Comparison of ENCODE assay signal across 41 cellular contexts in the genomic region with DNA sequence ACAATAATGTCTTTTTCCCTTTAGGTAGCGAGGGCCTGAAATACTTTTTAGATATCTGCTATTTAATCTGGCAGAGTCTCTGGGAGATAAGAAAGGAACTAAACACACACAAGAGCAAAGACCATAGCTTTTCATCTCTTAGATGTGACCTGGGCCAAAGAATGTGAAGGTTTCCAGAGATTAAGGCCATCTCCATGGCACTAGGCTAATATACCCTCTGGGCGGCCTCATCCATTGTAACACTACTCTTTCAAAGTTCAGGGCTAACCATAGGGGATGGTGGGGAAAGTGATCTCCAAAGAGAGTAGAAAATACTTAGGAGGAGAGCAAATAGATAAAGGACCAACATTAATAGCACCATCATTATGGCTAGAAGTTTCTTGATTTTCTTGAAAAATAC.
"Had no signal": no experiment of that assay in that cellular context is flagged by ENCODE, and none has a peak within 500 bp of the region (broad histone marks: within the 10 kb centered on the region; RNA-seq: fewer than 3 reads in every experiment).

No MANE protein-coding gene starts in this region.

- H3K27ac Mint-ChIP-seq: activated naive CD4-positive, alpha-beta T cell treated with anti-CD3 and anti-CD28 coated beads for 36 hours; activated naive CD4-positive, alpha-beta T cell treated with anti-CD3 and anti-CD28 coated beads, Interleukin-2, amount 10 ng/mL, durations not matched to agents 7 days and 5 days; activated naive CD4-positive, alpha-beta T cell treated with anti-CD3 and anti-CD28 coated beads, Interleukin-2, amount 50 U/mL, for 24 hours; activated naive CD4-positive, alpha-beta T cell treated with anti-CD3 and anti-CD28 coated beads, Interleukin-2, amount 50 U/mL, for 72 hours; activated naive CD8-positive, alpha-beta T cell; activated naive CD8-positive, alpha-beta T cell treated with anti-CD3 and anti-CD28 coated beads for 36 hours; activated naive CD8-positive, alpha-beta T cell treated with anti-CD3 and anti-CD28 coated beads, Interleukin-2, amount 10 ng/mL, durations not matched to agents 7 days and 5 days; activated naive CD8-positive, alpha-beta T cell treated with anti-CD3 and anti-CD28 coated beads, Interleukin-2, amount 50 U/mL, for 24 hours; activated T-cell treated with anti-CD3 and anti-CD28 coated beads, Interleukin-2, amount 50 U/mL, for 24 hours; activated T-cell treated with anti-CD3 and anti-CD28 coated beads, Interleukin-2, amount 50 U/mL, for 72 hours; activated T-helper 1 cell treated with anti-CD3 and anti-CD28 coated beads, Interleukin-12 subunit alpha, Interleukin-12 subunit beta, Interleukin-2, Interleukin-4 antibody, amounts not matched to agents 30 ng/mL and 10 ng/mL and 1 ng/mL, durations not matched to agents 14 hours and 24 hours and 36 hours; activated T-helper 17 cell treated with anti-CD3 and anti-CD28 coated beads, Interleukin-2, amount 50 U/mL, for 72 hours; activated T-helper 2 cell treated with anti-CD3 and anti-CD28 coated beads, Interferon-gamma antibody, Interleukin-2, Interleukin-4, amounts not matched to agents 10 μg/mL and 5 μg/mL and 100 μg/mL, durations not matched to agents 14 hours and 24 hours and 36 hours; brain had no signal

- H3K36me3 Mint-ChIP-seq: activated naive CD4-positive, alpha-beta T cell treated with anti-CD3 and anti-CD28 coated beads, Interleukin-2, amount 10 ng/mL, durations not matched to agents 7 days and 5 days; activated naive CD4-positive, alpha-beta T cell treated with anti-CD3 and anti-CD28 coated beads, Interleukin-2, amount 50 U/mL, for 24 hours; activated naive CD4-positive, alpha-beta T cell treated with anti-CD3 and anti-CD28 coated beads, Interleukin-2, amount 50 U/mL, for 72 hours; activated naive CD8-positive, alpha-beta T cell; activated naive CD8-positive, alpha-beta T cell treated with anti-CD3 and anti-CD28 coated beads for 36 hours; activated naive CD8-positive, alpha-beta T cell treated with anti-CD3 and anti-CD28 coated beads, Interleukin-2, amount 10 ng/mL, durations not matched to agents 7 days and 5 days; brain had no signal

- DNase-seq: activated effector memory CD4-positive, alpha-beta T cell treated with anti-CD3 and anti-CD28 coated beads, Interleukin-2, amount 50 U/mL, for 16 hours; activated effector memory CD4-positive, alpha-beta T cell treated with Interleukin-2 at 50 U/mL for 16 hours; activated gamma-delta T cell; activated gamma-delta T cell treated with Interleukin-2 at 50 U/mL for 16 hours; activated naive CD4-positive, alpha-beta T cell; activated naive CD4-positive, alpha-beta T cell treated with anti-CD3 and anti-CD28 coated beads for 36 hours; activated naive CD4-positive, alpha-beta T cell treated with anti-CD3 and anti-CD28 coated beads, Interleukin-2, amount 10 ng/mL, durations not matched to agents 7 days and 5 days; activated naive CD4-positive, alpha-beta T cell treated with anti-CD3 and anti-CD28 coated beads, Interleukin-2, amount 50 U/mL, for 16 hours; activated naive CD4-positive, alpha-beta T cell treated with Interleukin-2 at 50 U/mL for 16 hours; activated naive CD8-positive, alpha-beta T cell treated with anti-CD3 and anti-CD28 coated beads for 36 hours; activated naive CD8-positive, alpha-beta T cell treated with anti-CD3 and anti-CD28 coated beads, Interleukin-2, amount 10 ng/mL, durations not matched to agents 7 days and 5 days; activated naive CD8-positive, alpha-beta T cell treated with anti-CD3 and anti-CD28 coated beads, Interleukin-2, amount 50 U/mL, for 24 hours; activated T-cell treated with anti-CD3 and anti-CD28 coated beads for 4 hours; activated T-cell treated with anti-CD3 and anti-CD28 coated beads, Interleukin-2, amount 50 U/mL, for 1 hour; activated T-cell treated with anti-CD3 and anti-CD28 coated beads, Interleukin-2, amount 50 U/mL, for 24 hours; activated T-cell treated with anti-CD3 and anti-CD28 coated beads, Interleukin-2, amount 50 U/mL, for 4 hours; activated T-cell treated with anti-CD3 and anti-CD28 coated beads, Interleukin-2, amount 50 U/mL, for 48 hours; activated T-cell treated with anti-CD3 and anti-CD28 coated beads, Interleukin-2, amount 50 U/mL, for 72 hours; adrenal gland; amniotic stem cell; amygdala; anterior cingulate cortex; aorta; body of pancreas; brain microvascular endothelial cell; caudate nucleus; central memory CD4-positive, alpha-beta T cell; cerebellar nuclear complex had no signal

- H3K4me3 ChIP-seq: adrenal gland, ascending aorta, body of pancreas, breast epithelium, cardiac muscle cell had no signal

- H3K9me3 ChIP-seq: adrenal gland, ascending aorta, body of pancreas, breast epithelium had no signal

- H3K27me3 ChIP-seq: adrenal gland, ascending aorta, body of pancreas, brain microvascular endothelial cell, breast epithelium, cardiac muscle cell had no signal

- H3K9me3 Mint-ChIP-seq: activated naive CD4-positive, alpha-beta T cell treated with anti-CD3 and anti-CD28 coated beads, Interleukin-2, amount 50 U/mL, for 24 hours; activated naive CD8-positive, alpha-beta T cell treated with anti-CD3 and anti-CD28 coated beads, Interleukin-2, amount 50 U/mL, for 24 hours; brain had no signal

- H3K4me3 Mint-ChIP-seq: activated naive CD4-positive, alpha-beta T cell treated with anti-CD3 and anti-CD28 coated beads for 36 hours; activated naive CD4-positive, alpha-beta T cell treated with anti-CD3 and anti-CD28 coated beads, Interleukin-2, amount 10 ng/mL, durations not matched to agents 7 days and 5 days; activated naive CD4-positive, alpha-beta T cell treated with anti-CD3 and anti-CD28 coated beads, Interleukin-2, amount 50 U/mL, for 24 hours; activated naive CD8-positive, alpha-beta T cell; activated naive CD8-positive, alpha-beta T cell treated with anti-CD3 and anti-CD28 coated beads for 36 hours; activated naive CD8-positive, alpha-beta T cell treated with anti-CD3 and anti-CD28 coated beads, Interleukin-2, amount 10 ng/mL, durations not matched to agents 7 days and 5 days; activated naive CD8-positive, alpha-beta T cell treated with anti-CD3 and anti-CD28 coated beads, Interleukin-2, amount 50 U/mL, for 24 hours; activated T-cell treated with anti-CD3 and anti-CD28 coated beads, Interleukin-2, amount 50 U/mL, for 24 hours; activated T-cell treated with anti-CD3 and anti-CD28 coated beads, Interleukin-2, amount 50 U/mL, for 4 hours; activated T-cell treated with anti-CD3 and anti-CD28 coated beads, Interleukin-2, amount 50 U/mL, for 72 hours; activated T-helper 1 cell treated with anti-CD3 and anti-CD28 coated beads, Interleukin-12 subunit alpha, Interleukin-12 subunit beta, Interleukin-2, Interleukin-4 antibody, amounts not matched to agents 30 ng/mL and 10 ng/mL and 1 ng/mL, durations not matched to agents 14 hours and 24 hours and 36 hours; activated T-helper 17 cell treated with anti-CD3 and anti-CD28 coated beads, Interleukin-2, amount 50 U/mL, for 72 hours; brain; central memory CD8-positive, alpha-beta T cell had no signal

- ATAC-seq: activated naive CD4-positive, alpha-beta T cell treated with anti-CD3 and anti-CD28 coated beads, Interleukin-2, amount 50 U/mL, for 72 hours; activated naive CD8-positive, alpha-beta T cell treated with anti-CD3 and anti-CD28 coated beads, Interleukin-2, amount 50 U/mL, for 24 hours; activated T-cell treated with anti-CD3 and anti-CD28 coated beads, Interleukin-2, amount 50 U/mL, for 4 hours; activated T-cell treated with anti-CD3 and anti-CD28 coated beads, Interleukin-2, amount 50 U/mL, for 72 hours; activated T-helper 17 cell treated with anti-CD3 and anti-CD28 coated beads, Interleukin-2, amount 50 U/mL, for 72 hours; body of pancreas had no signal

- H3K4me1 Mint-ChIP-seq: activated naive CD4-positive, alpha-beta T cell treated with anti-CD3 and anti-CD28 coated beads, Interleukin-2, amount 10 ng/mL, durations not matched to agents 7 days and 5 days; activated naive CD4-positive, alpha-beta T cell treated with anti-CD3 and anti-CD28 coated beads, Interleukin-2, amount 50 U/mL, for 24 hours; activated naive CD8-positive, alpha-beta T cell treated with anti-CD3 and anti-CD28 coated beads for 36 hours; activated naive CD8-positive, alpha-beta T cell treated with anti-CD3 and anti-CD28 coated beads, Interleukin-2, amount 10 ng/mL, durations not matched to agents 7 days and 5 days; activated naive CD8-positive, alpha-beta T cell treated with anti-CD3 and anti-CD28 coated beads, Interleukin-2, amount 50 U/mL, for 24 hours; activated T-helper 17 cell treated with anti-CD3 and anti-CD28 coated beads, Interleukin-2, amount 50 U/mL, for 72 hours; brain; central memory CD8-positive, alpha-beta T cell had no signal

- H3K36me3 ChIP-seq: adrenal gland, ascending aorta, brain microvascular endothelial cell, breast epithelium, cardiac muscle cell had no signal

- FAIRE-seq: astrocyte, bronchial epithelial cell had no signal

- H3K4me1 ChIP-seq: adrenal gland, ascending aorta, body of pancreas, breast epithelium had no signal

- H3K27ac ChIP-seq: adrenal gland, ascending aorta, body of pancreas, brain microvascular endothelial cell, breast epithelium, cardiac muscle cell had no signal

- H3K27me3 Mint-ChIP-seq: activated naive CD4-positive, alpha-beta T cell treated with anti-CD3 and anti-CD28 coated beads, Interleukin-2, amount 10 ng/mL, durations not matched to agents 7 days and 5 days; activated naive CD4-positive, alpha-beta T cell treated with anti-CD3 and anti-CD28 coated beads, Interleukin-2, amount 50 U/mL, for 24 hours; activated naive CD8-positive, alpha-beta T cell; activated naive CD8-positive, alpha-beta T cell treated with anti-CD3 and anti-CD28 coated beads for 36 hours; activated naive CD8-positive, alpha-beta T cell treated with anti-CD3 and anti-CD28 coated beads, Interleukin-2, amount 10 ng/mL, durations not matched to agents 7 days and 5 days; activated naive CD8-positive, alpha-beta T cell treated with anti-CD3 and anti-CD28 coated beads, Interleukin-2, amount 50 U/mL, for 24 hours; activated T-cell treated with anti-CD3 and anti-CD28 coated beads, Interleukin-2, amount 50 U/mL, for 24 hours; activated T-helper 17 cell treated with anti-CD3 and anti-CD28 coated beads, Interleukin-2, amount 50 U/mL, for 72 hours; brain; central memory CD8-positive, alpha-beta T cell had no signal
